In genomic region chr3:153528473-153528872, GRCh38 we compare ENCODE assay signal across 28 cellular contexts.
"Had no signal": no experiment of that assay in that cellular context is flagged by ENCODE, and none has a peak within 500 bp of the region (broad histone marks: within the 10 kb centered on the region; RNA-seq: fewer than 3 reads in every experiment).

No MANE protein-coding gene starts in this region.

- H3K27ac ChIP-seq: neural progenitor cell, ovary, parathyroid adenoma, psoas muscle, right lobe of liver, sigmoid colon, spleen, suprapubic skin, testis, tibial artery, transverse colon, upper lobe of right lung, uterus had no signal

- H3K4me1 ChIP-seq: neural progenitor cell, parathyroid adenoma, psoas muscle, right lobe of liver, sigmoid colon, spleen, suprapubic skin, testis, tibial artery, transverse colon, upper lobe of right lung, uterus had no signal

- H3K27me3 ChIP-seq: neural progenitor cell, ovary, right lobe of liver, sigmoid colon, spleen, suprapubic skin, testis, tibial artery, transverse colon, upper lobe of right lung, uterus had no signal

- H2AFZ ChIP-seq: neural progenitor cell, parathyroid adenoma had no signal

- H3K4me2 ChIP-seq: neural progenitor cell had no signal

- H3K4me3 ChIP-seq: neural progenitor cell, ovary, psoas muscle, right lobe of liver, sigmoid colon, spleen, suprapubic skin, testis, tibial artery, transverse colon, upper lobe of right lung, uterus had no signal

- DNase-seq: natural killer cell; occipital lobe; ovary; posterior cingulate gyrus; psoas muscle; right cardiac atrium; right lobe of liver; sigmoid colon; small intestine; spleen; stimulated activated CD4-positive, alpha-beta T cell treated with anti-CD3 and anti-CD28 coated beads, Interleukin-12 subunit alpha, Interleukin-12 subunit beta, amount 100 ng/mL, for 4 hours; stimulated activated CD4-positive, alpha-beta T cell treated with anti-CD3 and anti-CD28 coated beads, Interleukin-1b, Interleukin-23, amount 100 ng/mL, for 48 hours; stimulated activated CD4-positive, alpha-beta T cell treated with anti-CD3 and anti-CD28 coated beads, Interleukin-4, amount 100 ng/mL, for 1 hour; stimulated activated CD4-positive, alpha-beta T cell treated with anti-CD3 and anti-CD28 coated beads, Interleukin-4, amount 100 ng/mL, for 4 hours; stimulated activated CD8-positive, alpha-beta memory T cell treated with anti-CD3 and anti-CD28 coated beads, Interleukin-4, amount 100 ng/mL, for 48 hours; stimulated activated naive CD4-positive, alpha-beta T cell; stimulated activated naive CD8-positive, alpha-beta T cell treated with anti-CD3 and anti-CD28 coated beads, Interleukin-15, amount 100 ng/mL, for 72 hours; stimulated activated naive CD8-positive, alpha-beta T cell treated with anti-CD3 and anti-CD28 coated beads, Interleukin-15, Interleukin-2, amounts not matched to agents 100 U/mL and 50 U/mL, for 24 hours; substantia nigra; testis; tibial artery; transverse colon; upper lobe of right lung; uterus had no signal

- H3K79me2 ChIP-seq: parathyroid adenoma had no signal

- H3K36me3 ChIP-seq: neural progenitor cell, ovary, right lobe of liver, sigmoid colon, spleen, suprapubic skin, tibial artery, transverse colon, upper lobe of right lung, uterus had no signal

- H3K9ac ChIP-seq: neural progenitor cell, parathyroid adenoma had no signal

- ATAC-seq: natural killer cell; psoas muscle; right cardiac atrium; right lobe of liver; stimulated activated memory B cell treated with anti-CD40 and anti-IgM and Interleukin-4, amounts not matched to agents 10 μg/mL and 1 μg/mL and 100 μg/mL, for 72 hours; stimulated activated naive CD8-positive, alpha-beta T cell treated with anti-CD3 and anti-CD28 coated beads, Interleukin-15, amount 100 ng/mL, for 72 hours; stimulated activated naive CD8-positive, alpha-beta T cell treated with anti-CD3 and anti-CD28 coated beads, Interleukin-15, Interleukin-2, amounts not matched to agents 100 U/mL and 50 U/mL, for 24 hours; upper lobe of right lung had no signal

- H3K9me3 ChIP-seq: ovary, psoas muscle, right lobe of liver, testis, tibial artery, upper lobe of right lung, uterus had no signal
